Comparison of ENCODE assay signal across 8 cellular contexts in the genomic region with DNA sequence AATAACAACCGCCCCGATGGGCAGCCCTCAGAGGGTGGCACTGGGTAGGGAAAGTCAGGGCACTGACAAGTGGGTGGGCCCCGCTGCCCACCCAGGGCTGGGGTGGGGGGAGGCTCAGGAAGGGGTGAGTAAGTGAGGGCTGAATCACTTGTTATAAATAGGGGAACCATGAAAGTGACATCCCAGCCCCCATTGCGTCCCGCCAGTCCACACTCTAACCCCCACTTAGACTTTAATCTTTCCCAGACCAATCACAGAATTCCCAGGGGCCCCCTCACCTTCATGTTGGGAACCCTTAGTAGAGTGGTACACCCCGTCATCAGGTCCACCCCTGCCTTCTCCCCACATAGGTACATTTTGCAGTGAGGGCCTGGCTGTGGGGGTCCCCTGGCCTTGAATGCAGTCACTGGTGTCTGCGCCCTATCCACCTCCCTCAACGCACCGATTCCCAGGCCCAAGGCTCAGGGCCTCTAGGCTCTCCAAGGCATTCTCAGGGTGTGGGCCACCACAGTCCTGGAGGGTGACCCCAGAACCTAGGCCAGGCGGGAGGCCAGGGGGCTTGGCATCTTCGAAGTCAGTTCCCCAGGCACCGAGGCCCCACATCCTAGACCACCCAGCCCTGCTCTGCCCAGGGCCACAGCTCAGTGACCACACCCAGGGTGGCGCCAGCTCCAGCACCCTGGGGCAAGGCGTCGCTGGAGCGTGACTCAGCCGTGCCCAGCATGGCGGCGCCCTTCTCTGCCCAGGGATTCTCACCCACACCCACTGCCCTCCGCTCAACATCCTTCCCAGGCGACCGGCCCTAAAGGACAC. TPM values are rescaled to one million over a fixed set of nuclear protein-coding genes. Genes with fewer than 3 reads are reported as not detected.
DNase-seq lines count a peak whose midpoint lies in the region; ATAC-seq, FAIRE-seq and TF ChIP-seq lines count a peak whose summit lies in the region.

No MANE protein-coding gene starts in this region.

- FAIRE-seq in kidney (lab: Jason Lieb, UNC) (no peak), D721Med (lab: Jason Lieb, UNC) (no peak)

- 0 to 1% methylated on average over 19 to 20 of the region's 22 CpGs for WGBS in GM23248 (ENCODE audit: low coverage in 1 of 2, low lambda C conversion rate in 2 of 2, missing lambda C conversion rate in 2 of 2), 2 experiments
- 18 to 35% (median 32%) methylated on average over 20 to 22 of the region's 22 CpGs for WGBS in stomach, 5 donors

- H3F3A ChIP-seq in GM23248 (ENCODE audit: insufficient read depth), result peaks cover 58% of the 10 kb centered on the region

- no peaks in the 10 kb centered on the region for H3K27me3 ChIP-seq in GM23248 (replicated peaks; ENCODE audit: insufficient read depth)
- no peaks in the 10 kb centered on the region for H3K27me3 ChIP-seq in stomach

- peak in 1 of 4 donors; percentile 3 for TF ChIP-seq POLR2A in stomach (IDR thresholded peaks at IDR 0.05)

- H3K4me1 ChIP-seq in GM23248 (ENCODE audit: insufficient read depth), result peaks cover 37% of the 10 kb centered on the region
- H3K4me1 ChIP-seq in kidney (ENCODE audit: control insufficient read depth in 1 of 2, insufficient read depth in 1 of 2, low read depth in 1 of 2, low read length in 2 of 2), result peaks cover 5 to 40% of the 10 kb centered on the region in 2 donors
- peaks cover 72 to 85% (median 83%) of the 10 kb centered on the region in 4 donors for H3K4me1 ChIP-seq in stomach

- H3K4me2 ChIP-seq in GM23248 (ENCODE audit: unreplicated experiment), result peak overlapping the region; percentile 91

- H2AFZ ChIP-seq in GM23248, result no peak overlapping the region

- peaks cover 21% of the 10 kb centered on the region for H3K36me3 ChIP-seq in GM23248 (ENCODE audit: low read depth)
- H3K36me3 ChIP-seq in kidney (ENCODE audit: control insufficient read depth in 1 of 2, insufficient read depth in 2 of 2, low read length in 2 of 2), result peaks cover 2 to 3% of the 10 kb centered on the region in 2 donors
- peaks cover 11 to 31% (median 14%) of the 10 kb centered on the region in 4 donors for H3K36me3 ChIP-seq in stomach

- TF ChIP-seq CTCF in kidney (IDR thresholded peaks at IDR 0.05; ENCODE audit: borderline replicate concordance, extremely low read depth, insufficient read depth) (no peak), stomach (IDR thresholded peaks at IDR 0.05) (no peak), D721Med (IDR thresholded peaks at IDR 0.05; ENCODE audit: insufficient read depth, missing control alignments) (no peak)

- in situ Hi-C loops in GM23248 (cut with MboI), result no loop called here

- no peak for TF ChIP-seq EP300 in stomach (IDR thresholded peaks at IDR 0.05)

- H4K20me1 ChIP-seq in GM23248 (ENCODE audit: insufficient read depth), result no peaks in the 10 kb centered on the region

- H3K27ac ChIP-seq in GM23248, result peak overlapping the region; percentile 100
- H3K27ac ChIP-seq in kidney (ENCODE audit: low read depth in 2 of 2, low read length in 2 of 2), result peak overlapping the region; percentile 94 to 97
- peak overlapping the region; percentile 81 to 100 (median 99) for H3K27ac ChIP-seq in stomach

- H3K79me2 ChIP-seq in GM23248 (ENCODE audit: insufficient read depth), result peaks cover 79% of the 10 kb centered on the region

- H3K9me2 ChIP-seq in GM23248 (ENCODE audit: insufficient read depth), result no peaks in the 10 kb centered on the region

- peak overlapping the region; percentile 98 for H3K4me3 ChIP-seq in GM23248
- peak overlapping the region; percentile 75 to 80 for H3K4me3 ChIP-seq in kidney (ENCODE audit: low read length in 2 of 2)
- H3K4me3 ChIP-seq in stomach, result peak overlapping the region; percentile 73 to 98 (median 91)

- ATAC-seq in HG02588 (IDR thresholded peaks at IDR 0.05; ENCODE audit: unreplicated experiment), result no peak
- no peak for ATAC-seq in GM19324 (IDR thresholded peaks at IDR 0.05; ENCODE audit: low FRiP score, unreplicated experiment)

- H3K9ac ChIP-seq in GM23248 (peak overlapping the region; percentile 100), kidney (ENCODE audit: low read length in 2 of 2) (peak overlapping the region; percentile 52 to 96)

- intact Hi-C loops in kidney (cut with DNase I) (no loop called here), stomach (cut with DNase I; ENCODE audit: low total_unique reads) (no loop called here)

- DNase-seq in GM23248, result peak; percentile 94
- peak; percentile 86 for DNase-seq in RKO (ENCODE audit: low spot score)
- peak; percentile 75 for DNase-seq in astrocyte of the hippocampus (ENCODE audit: low read depth, low spot score)
- DNase-seq in kidney, result peak; percentile 94
- DNase-seq in stomach, result peak; percentile 75
- no peak for DNase-seq in D721Med (ENCODE audit: insufficient read length, low spot score)

- H3K9me3 ChIP-seq in GM23248 (ENCODE audit: low read depth) (no peaks in the 10 kb centered on the region), kidney (ENCODE audit: control insufficient read depth in 1 of 2, low read length in 2 of 2) (no peaks in the 10 kb centered on the region), stomach (no peaks in the 10 kb centered on the region)

RNA-seq across cellular contexts. Expression of gene NANOS3, which starts 36.8 kb away (rescaled TPM):
- total RNA-seq in GM23248 (2014; rRNA removed; shearing (Covaris generic)), result not detected in 2 replicates
- polyA plus RNA-seq in GM23248 (2016; fragmentation: Nextera tagmentation; extraction: Ambion mirVana) (2.7 TPM in 2 replicates), kidney (ENCODE audit: insufficient read depth, low read depth, low replicate concordance) (not detected), stomach (1 to 10 TPM in 1 of 3 donors, not detected in 2; 1.2 TPM)
- total RNA-seq in kidney (0.35 TPM), stomach (not detected)

RNA-seq across cellular contexts. Expression of gene ZSWIM4, which starts 44.9 kb away (rescaled TPM):
- total RNA-seq in GM23248 (2014; rRNA removed; shearing (Covaris generic)), result 2.9 and 3.0 TPM in 2 replicates
- polyA plus RNA-seq in GM23248 (2016; fragmentation: Nextera tagmentation; extraction: Ambion mirVana) (0.35 and 0.81 TPM in 2 replicates), kidney (ENCODE audit: insufficient read depth, low read depth, low replicate concordance) (1.4 TPM), stomach (1 to 10 TPM; 2.3 to 4.9 (median 3.0) TPM)
- total RNA-seq in kidney (13.7 TPM), stomach (10 to 100 TPM in 1 of 5 donors, 1 to 10 TPM in 4; 2.2 to 14.0 (median 4.3) TPM)
